Comparison of ENCODE assay signal across 2 cellular contexts in the genomic region with DNA sequence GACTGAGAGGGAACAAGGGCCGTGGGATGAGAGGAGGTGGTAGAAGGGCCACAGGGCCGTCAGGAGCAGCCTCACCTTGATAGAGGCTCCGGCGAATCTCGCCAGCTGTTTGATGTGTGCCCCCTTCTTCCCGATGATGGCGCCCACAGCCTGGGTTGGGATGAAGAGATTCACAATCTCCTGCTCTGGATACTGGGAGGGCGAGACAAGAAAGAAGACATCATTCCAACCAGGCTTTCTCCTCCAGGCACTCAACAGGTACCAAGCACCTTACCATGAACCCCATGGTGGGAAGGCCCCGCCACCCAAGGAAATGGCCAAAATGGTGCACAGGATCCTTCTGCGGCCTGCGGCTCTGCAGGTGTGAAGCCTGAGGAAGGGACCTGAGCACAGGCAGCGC.
TF ChIP-seq lines count a peak whose summit lies in the region.

No MANE protein-coding gene starts in this region.

TF ChIP-seq in SK-N-SH, 30 proteins besides CTCF, POLR2A, EP300 and RAD21 (continued from another document):
- TF ChIP-seq, protein P1, sequence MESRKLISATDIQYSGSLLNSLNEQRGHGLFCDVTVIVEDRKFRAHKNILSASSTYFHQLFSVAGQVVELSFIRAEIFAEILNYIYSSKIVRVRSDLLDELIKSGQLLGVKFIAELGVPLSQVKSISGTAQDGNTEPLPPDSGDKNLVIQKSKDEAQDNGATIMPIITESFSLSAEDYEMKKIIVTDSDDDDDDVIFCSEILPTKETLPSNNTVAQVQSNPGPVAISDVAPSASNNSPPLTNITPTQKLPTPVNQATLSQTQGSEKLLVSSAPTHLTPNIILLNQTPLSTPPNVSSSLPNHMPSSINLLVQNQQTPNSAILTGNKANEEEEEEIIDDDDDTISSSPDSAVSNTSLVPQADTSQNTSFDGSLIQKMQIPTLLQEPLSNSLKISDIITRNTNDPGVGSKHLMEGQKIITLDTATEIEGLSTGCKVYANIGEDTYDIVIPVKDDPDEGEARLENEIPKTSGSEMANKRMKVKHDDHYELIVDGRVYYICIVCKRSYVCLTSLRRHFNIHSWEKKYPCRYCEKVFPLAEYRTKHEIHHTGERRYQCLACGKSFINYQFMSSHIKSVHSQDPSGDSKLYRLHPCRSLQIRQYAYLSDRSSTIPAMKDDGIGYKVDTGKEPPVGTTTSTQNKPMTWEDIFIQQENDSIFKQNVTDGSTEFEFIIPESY (IDR thresholded peaks at IDR 0.05; ENCODE audit: borderline replicate concordance, low read depth): no peak
- TF ChIP-seq RXRA (IDR thresholded peaks at IDR 0.05; ENCODE audit: borderline replicate concordance, low read depth) (no peak), EZH2phosphoT487 (IDR thresholded peaks at IDR 0.05; ENCODE audit: borderline replicate concordance, low read depth) (no peak), MEF2A (IDR thresholded peaks at IDR 0.05; ENCODE audit: borderline replicate concordance, low read depth) (no peak), ELF1 (IDR thresholded peaks at IDR 0.05) (no peak), TAF1 (IDR thresholded peaks at IDR 0.05; ENCODE audit: borderline replicate concordance, low read depth, low read length) (no peak), GABPA (IDR thresholded peaks at IDR 0.05; ENCODE audit: low read depth) (no peak), JUND (IDR thresholded peaks at IDR 0.05) (no peak), NFIC (IDR thresholded peaks at IDR 0.05; ENCODE audit: borderline replicate concordance) (no peak), SMC3 (IDR thresholded peaks at IDR 0.05; ENCODE audit: low read depth, low read length) (no peak), CHD2 (IDR thresholded peaks at IDR 0.05; ENCODE audit: low read length, partially characterized antibody) (no peak)
- TF ChIP-seq, protein P2, sequence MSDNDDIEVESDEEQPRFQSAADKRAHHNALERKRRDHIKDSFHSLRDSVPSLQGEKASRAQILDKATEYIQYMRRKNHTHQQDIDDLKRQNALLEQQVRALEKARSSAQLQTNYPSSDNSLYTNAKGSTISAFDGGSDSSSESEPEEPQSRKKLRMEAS (IDR thresholded peaks at IDR 0.05; ENCODE audit: low read depth): no peak
- TF ChIP-seq, protein P3, sequence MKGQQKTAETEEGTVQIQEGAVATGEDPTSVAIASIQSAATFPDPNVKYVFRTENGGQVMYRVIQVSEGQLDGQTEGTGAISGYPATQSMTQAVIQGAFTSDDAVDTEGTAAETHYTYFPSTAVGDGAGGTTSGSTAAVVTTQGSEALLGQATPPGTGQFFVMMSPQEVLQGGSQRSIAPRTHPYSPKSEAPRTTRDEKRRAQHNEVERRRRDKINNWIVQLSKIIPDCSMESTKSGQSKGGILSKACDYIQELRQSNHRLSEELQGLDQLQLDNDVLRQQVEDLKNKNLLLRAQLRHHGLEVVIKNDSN (IDR thresholded peaks at IDR 0.05; ENCODE audit: borderline replicate concordance, low read depth): no peak

TF ChIP-seq in SK-N-SH treated with all-trans-retinoic acid at 6 μM for 48 hours, 23 proteins besides CTCF, POLR2A, EP300 and RAD21 (continued from another document):
- TF ChIP-seq, protein P4, sequence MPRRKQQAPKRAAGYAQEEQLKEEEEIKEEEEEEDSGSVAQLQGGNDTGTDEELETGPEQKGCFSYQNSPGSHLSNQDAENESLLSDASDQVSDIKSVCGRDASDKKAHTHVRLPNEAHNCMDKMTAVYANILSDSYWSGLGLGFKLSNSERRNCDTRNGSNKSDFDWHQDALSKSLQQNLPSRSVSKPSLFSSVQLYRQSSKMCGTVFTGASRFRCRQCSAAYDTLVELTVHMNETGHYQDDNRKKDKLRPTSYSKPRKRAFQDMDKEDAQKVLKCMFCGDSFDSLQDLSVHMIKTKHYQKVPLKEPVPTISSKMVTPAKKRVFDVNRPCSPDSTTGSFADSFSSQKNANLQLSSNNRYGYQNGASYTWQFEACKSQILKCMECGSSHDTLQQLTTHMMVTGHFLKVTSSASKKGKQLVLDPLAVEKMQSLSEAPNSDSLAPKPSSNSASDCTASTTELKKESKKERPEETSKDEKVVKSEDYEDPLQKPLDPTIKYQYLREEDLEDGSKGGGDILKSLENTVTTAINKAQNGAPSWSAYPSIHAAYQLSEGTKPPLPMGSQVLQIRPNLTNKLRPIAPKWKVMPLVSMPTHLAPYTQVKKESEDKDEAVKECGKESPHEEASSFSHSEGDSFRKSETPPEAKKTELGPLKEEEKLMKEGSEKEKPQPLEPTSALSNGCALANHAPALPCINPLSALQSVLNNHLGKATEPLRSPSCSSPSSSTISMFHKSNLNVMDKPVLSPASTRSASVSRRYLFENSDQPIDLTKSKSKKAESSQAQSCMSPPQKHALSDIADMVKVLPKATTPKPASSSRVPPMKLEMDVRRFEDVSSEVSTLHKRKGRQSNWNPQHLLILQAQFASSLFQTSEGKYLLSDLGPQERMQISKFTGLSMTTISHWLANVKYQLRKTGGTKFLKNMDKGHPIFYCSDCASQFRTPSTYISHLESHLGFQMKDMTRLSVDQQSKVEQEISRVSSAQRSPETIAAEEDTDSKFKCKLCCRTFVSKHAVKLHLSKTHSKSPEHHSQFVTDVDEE (CRISPR knock-in tag; IDR thresholded peaks at IDR 0.05): no peak
- TF ChIP-seq, protein P5, sequence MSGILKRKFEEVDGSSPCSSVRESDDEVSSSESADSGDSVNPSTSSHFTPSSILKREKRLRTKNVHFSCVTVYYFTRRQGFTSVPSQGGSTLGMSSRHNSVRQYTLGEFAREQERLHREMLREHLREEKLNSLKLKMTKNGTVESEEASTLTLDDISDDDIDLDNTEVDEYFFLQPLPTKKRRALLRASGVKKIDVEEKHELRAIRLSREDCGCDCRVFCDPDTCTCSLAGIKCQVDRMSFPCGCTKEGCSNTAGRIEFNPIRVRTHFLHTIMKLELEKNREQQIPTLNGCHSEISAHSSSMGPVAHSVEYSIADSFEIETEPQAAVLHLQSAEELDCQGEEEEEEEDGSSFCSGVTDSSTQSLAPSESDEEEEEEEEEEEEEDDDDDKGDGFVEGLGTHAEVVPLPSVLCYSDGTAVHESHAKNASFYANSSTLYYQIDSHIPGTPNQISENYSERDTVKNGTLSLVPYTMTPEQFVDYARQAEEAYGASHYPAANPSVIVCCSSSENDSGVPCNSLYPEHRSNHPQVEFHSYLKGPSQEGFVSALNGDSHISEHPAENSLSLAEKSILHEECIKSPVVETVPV (CRISPR knock-in tag; IDR thresholded peaks at IDR 0.05): no peak
- TF ChIP-seq ZFP30 (CRISPR knock-in tag; IDR thresholded peaks at IDR 0.05): no peak
- no peak for TF ChIP-seq PPARA (CRISPR knock-in tag; IDR thresholded peaks at IDR 0.05; ENCODE audit: borderline replicate concordance)
- TF ChIP-seq, protein P6, sequence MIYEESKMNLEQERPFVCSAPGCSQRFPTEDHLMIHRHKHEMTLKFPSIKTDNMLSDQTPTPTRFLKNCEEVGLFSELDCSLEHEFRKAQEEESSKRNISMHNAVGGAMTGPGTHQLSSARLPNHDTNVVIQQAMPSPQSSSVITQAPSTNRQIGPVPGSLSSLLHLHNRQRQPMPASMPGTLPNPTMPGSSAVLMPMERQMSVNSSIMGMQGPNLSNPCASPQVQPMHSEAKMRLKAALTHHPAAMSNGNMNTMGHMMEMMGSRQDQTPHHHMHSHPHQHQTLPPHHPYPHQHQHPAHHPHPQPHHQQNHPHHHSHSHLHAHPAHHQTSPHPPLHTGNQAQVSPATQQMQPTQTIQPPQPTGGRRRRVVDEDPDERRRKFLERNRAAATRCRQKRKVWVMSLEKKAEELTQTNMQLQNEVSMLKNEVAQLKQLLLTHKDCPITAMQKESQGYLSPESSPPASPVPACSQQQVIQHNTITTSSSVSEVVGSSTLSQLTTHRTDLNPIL (CRISPR knock-in tag; IDR thresholded peaks at IDR 0.05; ENCODE audit: low read depth): no peak
- TF ChIP-seq OSR1 (CRISPR knock-in tag; IDR thresholded peaks at IDR 0.05): no peak
- TF ChIP-seq ESRRG (CRISPR knock-in tag; IDR thresholded peaks at IDR 0.05): no peak
